ENCODE assay signal across 1 cellular context in the genomic region with DNA sequence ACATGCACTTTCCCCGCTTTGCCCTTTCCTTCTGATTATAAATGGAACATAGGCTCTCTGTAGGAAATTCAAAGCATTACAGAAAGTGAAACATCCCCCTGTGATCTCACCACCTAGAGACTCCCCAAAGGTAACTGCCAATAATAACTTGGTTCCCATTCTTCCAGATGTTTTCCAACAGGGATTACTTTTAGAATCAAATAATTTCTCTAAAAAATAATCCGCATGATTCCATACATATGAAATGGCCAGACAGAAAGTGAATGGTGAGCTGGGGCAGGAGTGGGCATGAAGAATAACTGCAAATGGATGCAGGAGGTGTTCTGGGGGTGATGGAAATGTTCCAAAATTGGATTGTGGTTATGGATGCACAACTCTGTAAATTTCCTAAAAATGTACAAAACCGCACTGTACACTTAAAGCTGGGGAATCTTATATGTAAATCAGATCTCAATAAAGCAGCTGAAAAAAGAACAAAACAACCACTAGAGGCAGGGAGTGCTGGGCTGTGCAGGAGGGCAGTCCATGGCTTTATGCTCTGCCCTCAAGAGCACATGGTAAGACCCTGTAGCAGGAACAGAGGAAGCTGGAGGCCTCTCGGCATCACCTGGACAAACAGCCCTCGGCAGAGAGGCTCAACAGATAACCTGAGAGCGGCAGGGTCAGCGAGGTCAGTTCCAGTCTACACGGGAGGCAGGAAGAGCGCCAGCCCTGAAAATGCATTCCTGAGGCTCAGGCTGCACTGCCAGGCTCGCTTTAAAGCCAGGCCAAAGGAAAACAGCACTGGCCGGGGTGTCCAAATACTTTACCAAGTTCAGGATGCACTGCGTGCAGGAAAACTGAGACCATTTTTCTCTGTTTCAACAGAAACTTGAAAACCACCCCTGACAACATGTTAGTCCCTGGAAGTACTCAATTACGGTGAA.
TF ChIP-seq lines count a peak whose summit lies in the region.

No MANE protein-coding gene starts in this region.

TF ChIP-seq in HepG2, 621 proteins besides CTCF, POLR2A, EP300 and RAD21 (continued from another document):
- TF ChIP-seq ZNF431 (CRISPR knock-in tag; IDR thresholded peaks at IDR 0.05; ENCODE audit: borderline replicate concordance, low read depth) = 0 out of 2 replicates have a peak, but pooled peaks have one; percentile 61
- TF ChIP-seq GABPB1 (CRISPR knock-in tag; IDR thresholded peaks at IDR 0.05) = peak; percentile 65
- TF ChIP-seq AGO1 (IDR thresholded peaks at IDR 0.05; ENCODE audit: low read depth, low read length, poor library complexity, severe bottlenecking) = no peak
- TF ChIP-seq, protein P1, sequence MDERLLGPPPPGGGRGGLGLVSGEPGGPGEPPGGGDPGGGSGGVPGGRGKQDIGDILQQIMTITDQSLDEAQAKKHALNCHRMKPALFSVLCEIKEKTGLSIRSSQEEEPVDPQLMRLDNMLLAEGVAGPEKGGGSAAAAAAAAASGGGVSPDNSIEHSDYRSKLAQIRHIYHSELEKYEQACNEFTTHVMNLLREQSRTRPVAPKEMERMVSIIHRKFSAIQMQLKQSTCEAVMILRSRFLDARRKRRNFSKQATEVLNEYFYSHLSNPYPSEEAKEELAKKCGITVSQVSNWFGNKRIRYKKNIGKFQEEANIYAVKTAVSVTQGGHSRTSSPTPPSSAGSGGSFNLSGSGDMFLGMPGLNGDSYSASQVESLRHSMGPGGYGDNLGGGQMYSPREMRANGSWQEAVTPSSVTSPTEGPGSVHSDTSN (CRISPR knock-in tag; IDR thresholded peaks at IDR 0.05) = no peak
- TF ChIP-seq SRSF1 (optimal IDR thresholded peaks at IDR 0.05; ENCODE audit: low read depth, low read length) = no peak
- TF ChIP-seq, protein P2, sequence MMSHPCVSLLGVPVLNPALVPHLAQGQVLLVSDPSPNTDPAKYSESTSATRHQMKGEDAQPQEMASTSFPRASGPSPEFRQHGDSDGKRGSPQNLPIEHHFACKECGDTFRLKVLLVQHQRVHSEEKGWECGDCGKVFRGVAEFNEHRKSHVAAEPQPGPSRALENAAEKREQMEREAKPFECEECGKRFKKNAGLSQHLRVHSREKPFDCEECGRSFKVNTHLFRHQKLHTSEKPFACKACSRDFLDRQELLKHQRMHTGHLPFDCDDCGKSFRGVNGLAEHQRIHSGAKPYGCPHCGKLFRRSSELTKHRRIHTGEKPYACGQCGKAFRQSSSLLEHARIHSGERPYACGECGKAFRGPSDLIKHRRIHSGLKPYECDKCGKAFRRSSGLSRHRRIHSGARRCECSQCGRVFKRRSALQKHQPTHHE (CRISPR knock-in tag; IDR thresholded peaks at IDR 0.05; ENCODE audit: borderline replicate concordance) = peak; percentile 25; the same call in 1 of the 2 replicates
- TF ChIP-seq NCOA1 (CRISPR knock-in tag; IDR thresholded peaks at IDR 0.05) = peak; percentile 34; the same call in 1 of the 2 replicates
- peak; percentile 81 for TF ChIP-seq ISL2 (CRISPR knock-in tag; IDR thresholded peaks at IDR 0.05)
- TF ChIP-seq ZNF773 (CRISPR knock-in tag; IDR thresholded peaks at IDR 0.05; ENCODE audit: borderline replicate concordance) = no peak
- TF ChIP-seq, protein P3, sequence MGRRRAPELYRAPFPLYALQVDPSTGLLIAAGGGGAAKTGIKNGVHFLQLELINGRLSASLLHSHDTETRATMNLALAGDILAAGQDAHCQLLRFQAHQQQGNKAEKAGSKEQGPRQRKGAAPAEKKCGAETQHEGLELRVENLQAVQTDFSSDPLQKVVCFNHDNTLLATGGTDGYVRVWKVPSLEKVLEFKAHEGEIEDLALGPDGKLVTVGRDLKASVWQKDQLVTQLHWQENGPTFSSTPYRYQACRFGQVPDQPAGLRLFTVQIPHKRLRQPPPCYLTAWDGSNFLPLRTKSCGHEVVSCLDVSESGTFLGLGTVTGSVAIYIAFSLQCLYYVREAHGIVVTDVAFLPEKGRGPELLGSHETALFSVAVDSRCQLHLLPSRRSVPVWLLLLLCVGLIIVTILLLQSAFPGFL (CRISPR knock-in tag; IDR thresholded peaks at IDR 0.05) = no peak
- TF ChIP-seq POLR2AphosphoS5 (IDR thresholded peaks at IDR 0.05; ENCODE audit: low read depth, low read length) = no peak
- peak; percentile 83 for TF ChIP-seq ZNF264 (CRISPR knock-in tag; IDR thresholded peaks at IDR 0.05)
- TF ChIP-seq TBL1XR1 (IDR thresholded peaks at IDR 0.05; ENCODE audit: borderline replicate concordance, low read length, partially characterized antibody) = no peak
- TF ChIP-seq ZNF225 (CRISPR knock-in tag; IDR thresholded peaks at IDR 0.05) = no peak
